ENCODE assay signal across 16 cellular contexts in the genomic region with DNA sequence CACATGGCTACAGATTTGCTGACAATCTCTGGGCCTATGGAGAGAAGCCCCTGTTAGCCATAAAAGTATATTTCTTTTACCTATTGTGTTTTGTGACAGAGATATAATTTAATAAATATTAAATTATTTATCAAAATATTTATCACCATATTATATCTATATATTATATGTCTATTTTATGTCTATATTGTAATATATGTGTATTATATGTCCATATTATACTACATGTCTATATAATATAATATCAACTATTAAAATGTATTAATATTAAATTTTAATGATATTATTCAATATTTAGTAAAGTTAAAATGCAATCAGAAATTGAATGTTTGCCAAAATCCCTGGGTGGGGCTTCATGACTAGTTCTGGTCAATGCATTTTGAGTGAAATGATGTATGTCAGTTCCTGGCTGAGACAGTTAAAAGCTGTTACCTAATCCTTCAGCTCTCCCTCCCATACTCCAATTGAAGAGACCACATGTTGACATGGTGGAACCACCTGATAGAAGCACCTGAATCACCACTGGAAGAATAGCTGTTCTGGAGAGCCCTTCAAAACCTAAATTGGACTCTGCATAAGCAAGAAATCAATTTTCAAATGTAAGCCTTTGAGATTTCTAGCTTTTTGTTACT.
A peak's percentile ranks its signal among the peaks of the same experiment; 100 is the strongest.
DNase-seq lines count a peak whose midpoint lies in the region; ATAC-seq and TF ChIP-seq lines count a peak whose summit lies in the region.
"Had no signal": no experiment of that assay in that cellular context is flagged by ENCODE, and none has a peak within 500 bp of the region (broad histone marks: within the 10 kb centered on the region; RNA-seq: fewer than 3 reads in every experiment).

No MANE protein-coding gene starts in this region.

- POLR2A ChIA-PET in PC-3 (lab: Charles Lee; ENCODE audit: unreplicated experiment): no interaction called here

- H3K27ac ChIP-seq in PC-3 (ENCODE audit: low read length) (no peak overlapping the region), esophagus squamous epithelium (peak overlapping the region in 3 of 4 donors; percentile 78 to 85 (median 84)), gastrocnemius medialis (peak overlapping the region; percentile 32 to 61 (median 49))
- H3K27ac ChIP-seq: PC-9, SK-N-MC, spleen had no signal

- no peaks in the 10 kb centered on the region for H3K27me3 Mint-ChIP-seq in progenitor cell of endocrine pancreas

- H3K9me3 ChIP-seq in PC-3 (ENCODE audit: low read length) (no peaks in the 10 kb centered on the region), esophagus squamous epithelium (no peaks in the 10 kb centered on the region), gastrocnemius medialis (no peaks in the 10 kb centered on the region)
- H3K9me3 ChIP-seq: suprapubic skin had no signal

- CTCF ChIA-PET in PC-3 (lab: Charles Lee): no interaction called here

- H3K4me1 ChIP-seq in PC-3 (ENCODE audit: insufficient read depth, low read length) (no peaks in the 10 kb centered on the region), esophagus squamous epithelium (peaks cover 6 to 27% (median 10%) of the 10 kb centered on the region in 3 donors), gastrocnemius medialis (no peaks in the 10 kb centered on the region)
- H3K4me1 ChIP-seq: spleen had no signal

- no TSS peak for BruUV-seq in PC-3 (replicated peaks; lab: Mats Ljungman, UMichigan)

- intact Hi-C loops in PC-3 (cut with micrococcal nuclease): no loop called here
- intact Hi-C loops in esophagus squamous epithelium (cut with DNase I): no loop called here
- intact Hi-C loops in gastrocnemius medialis (cut with DNase I; ENCODE audit: low total_unique reads): no loop called here

- H3K36me3 Mint-ChIP-seq in progenitor cell of endocrine pancreas (ENCODE audit: insufficient read depth): no peaks in the 10 kb centered on the region

- H3K79me2 ChIP-seq in PC-3 (ENCODE audit: low read length): no peaks in the 10 kb centered on the region

- DNase-seq in NCI-H128 (lab: John Stamatoyannopoulos, UW; ENCODE audit: unreplicated experiment) (peak; percentile 40), PC-3 (peak; percentile 20), esophagus squamous epithelium (lab: John Stamatoyannopoulos, UW) (no peak), gastrocnemius medialis (no peak), progenitor cell of endocrine pancreas (ENCODE audit: low spot score, unreplicated experiment) (no peak), dermis blood vessel endothelial cell (no peak)
- no peak for DNase-seq in activated CD8-positive, alpha-beta memory T cell treated with anti-CD3 and anti-CD28 coated beads for 24 hours
- DNase-seq: NCI-H2081, NCI-H69, PC-9, spleen, T-helper 9 cell had no signal

- H3K9me2 ChIP-seq in PC-3 (replicated peaks; ENCODE audit: low read length): no peaks in the 10 kb centered on the region

- H3K9ac ChIP-seq in PC-3 (ENCODE audit: low read length): no peak overlapping the region

- H3K36me3 ChIP-seq in PC-3 (ENCODE audit: low read depth, low read length) (no peaks in the 10 kb centered on the region), esophagus squamous epithelium (no peaks in the 10 kb centered on the region), gastrocnemius medialis (no peaks in the 10 kb centered on the region)
- H3K36me3 ChIP-seq: spleen, suprapubic skin had no signal

- no peaks in the 10 kb centered on the region for H3K27me3 ChIP-seq in PC-3 (ENCODE audit: low read length)
- H3K27me3 ChIP-seq in esophagus squamous epithelium: no peaks in the 10 kb centered on the region
- H3K27me3 ChIP-seq in gastrocnemius medialis: no peaks in the 10 kb centered on the region
- H3K27me3 ChIP-seq: spleen, suprapubic skin had no signal

- no peak overlapping the region for H3K4me3 Mint-ChIP-seq in progenitor cell of endocrine pancreas (ENCODE audit: low read depth)

- H2AFZ ChIP-seq in PC-3 (ENCODE audit: low read length): no peak overlapping the region
- H2AFZ ChIP-seq: PC-9 had no signal

- no peaks in the 10 kb centered on the region for H3K9me3 Mint-ChIP-seq in progenitor cell of endocrine pancreas (ENCODE audit: low read depth)

- peaks cover 5% of the 10 kb centered on the region for H3K4me1 Mint-ChIP-seq in progenitor cell of endocrine pancreas (ENCODE audit: low read depth)

- in situ Hi-C loops in gastrocnemius medialis (cut with MboI; ENCODE audit: low sequenced_read_pairs in 4 of 4): no loop called here

- TF ChIP-seq CTCF in PC-3 (conservative IDR thresholded peaks at IDR 0.05; ENCODE audit: low read depth, low read length) (no peak), esophagus squamous epithelium (IDR thresholded peaks at IDR 0.05) (no peak), gastrocnemius medialis (IDR thresholded peaks at IDR 0.05 in 4 of 5, conservative IDR thresholded peaks at IDR 0.05 in 1 of 5) (no peak), progenitor cell of endocrine pancreas (IDR thresholded peaks at IDR 0.05; ENCODE audit: unreplicated experiment) (no peak)

- no peak overlapping the region for H3K27ac Mint-ChIP-seq in progenitor cell of endocrine pancreas

- no peak overlapping the region for H3K4me2 ChIP-seq in PC-3 (ENCODE audit: low read length)
- H3K4me2 ChIP-seq: PC-9 had no signal

- H4K20me1 ChIP-seq in PC-3 (ENCODE audit: low read length): no peaks in the 10 kb centered on the region

- no peaks in the 10 kb centered on the region for H3F3A ChIP-seq in PC-3 (ENCODE audit: low read length, unreplicated experiment)

- no peak overlapping the region for H3K4me3 ChIP-seq in PC-3 (ENCODE audit: low read length)
- H3K4me3 ChIP-seq in esophagus squamous epithelium: no peak overlapping the region
- no peak overlapping the region for H3K4me3 ChIP-seq in gastrocnemius medialis
- H3K4me3 ChIP-seq: PC-9, SK-N-MC, spleen, suprapubic skin had no signal

- no peak for ATAC-seq in PC-3
- no peak for ATAC-seq in gastrocnemius medialis
- ATAC-seq in SK-N-SH treated with all-trans-retinoic acid at 6 μM for 48 hours: no peak
- ATAC-seq: activated CD4-positive, CD25-positive, alpha-beta regulatory T cell treated with anti-CD3 and anti-CD28 coated beads, Interleukin-2, amount 50 U/mL, for 24 hours had no signal

- TF ChIP-seq POLR2A in esophagus squamous epithelium (IDR thresholded peaks at IDR 0.05): no peak
- TF ChIP-seq POLR2A in gastrocnemius medialis (IDR thresholded peaks at IDR 0.05): no peak

TF ChIP-seq in SK-N-SH treated with all-trans-retinoic acid at 6 μM for 48 hours, 23 proteins besides CTCF, POLR2A, EP300 and RAD21:
- no peak for TF ChIP-seq POU6F1 (CRISPR knock-in tag; IDR thresholded peaks at IDR 0.05; ENCODE audit: borderline replicate concordance, low read depth)
- TF ChIP-seq, protein P1, sequence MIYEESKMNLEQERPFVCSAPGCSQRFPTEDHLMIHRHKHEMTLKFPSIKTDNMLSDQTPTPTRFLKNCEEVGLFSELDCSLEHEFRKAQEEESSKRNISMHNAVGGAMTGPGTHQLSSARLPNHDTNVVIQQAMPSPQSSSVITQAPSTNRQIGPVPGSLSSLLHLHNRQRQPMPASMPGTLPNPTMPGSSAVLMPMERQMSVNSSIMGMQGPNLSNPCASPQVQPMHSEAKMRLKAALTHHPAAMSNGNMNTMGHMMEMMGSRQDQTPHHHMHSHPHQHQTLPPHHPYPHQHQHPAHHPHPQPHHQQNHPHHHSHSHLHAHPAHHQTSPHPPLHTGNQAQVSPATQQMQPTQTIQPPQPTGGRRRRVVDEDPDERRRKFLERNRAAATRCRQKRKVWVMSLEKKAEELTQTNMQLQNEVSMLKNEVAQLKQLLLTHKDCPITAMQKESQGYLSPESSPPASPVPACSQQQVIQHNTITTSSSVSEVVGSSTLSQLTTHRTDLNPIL (CRISPR knock-in tag; IDR thresholded peaks at IDR 0.05; ENCODE audit: low read depth): no peak
- no peak for TF ChIP-seq ZFP30 (CRISPR knock-in tag; IDR thresholded peaks at IDR 0.05)
- TF ChIP-seq, protein P2, sequence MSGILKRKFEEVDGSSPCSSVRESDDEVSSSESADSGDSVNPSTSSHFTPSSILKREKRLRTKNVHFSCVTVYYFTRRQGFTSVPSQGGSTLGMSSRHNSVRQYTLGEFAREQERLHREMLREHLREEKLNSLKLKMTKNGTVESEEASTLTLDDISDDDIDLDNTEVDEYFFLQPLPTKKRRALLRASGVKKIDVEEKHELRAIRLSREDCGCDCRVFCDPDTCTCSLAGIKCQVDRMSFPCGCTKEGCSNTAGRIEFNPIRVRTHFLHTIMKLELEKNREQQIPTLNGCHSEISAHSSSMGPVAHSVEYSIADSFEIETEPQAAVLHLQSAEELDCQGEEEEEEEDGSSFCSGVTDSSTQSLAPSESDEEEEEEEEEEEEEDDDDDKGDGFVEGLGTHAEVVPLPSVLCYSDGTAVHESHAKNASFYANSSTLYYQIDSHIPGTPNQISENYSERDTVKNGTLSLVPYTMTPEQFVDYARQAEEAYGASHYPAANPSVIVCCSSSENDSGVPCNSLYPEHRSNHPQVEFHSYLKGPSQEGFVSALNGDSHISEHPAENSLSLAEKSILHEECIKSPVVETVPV (CRISPR knock-in tag; IDR thresholded peaks at IDR 0.05): no peak
- TF ChIP-seq GLIS3 (CRISPR knock-in tag; IDR thresholded peaks at IDR 0.05): no peak
- no peak for TF ChIP-seq RARB (CRISPR knock-in tag; IDR thresholded peaks at IDR 0.05)
- TF ChIP-seq ZC3H10 (CRISPR knock-in tag; IDR thresholded peaks at IDR 0.05): no peak
- no peak for TF ChIP-seq PPARA (CRISPR knock-in tag; IDR thresholded peaks at IDR 0.05; ENCODE audit: borderline replicate concordance)
- TF ChIP-seq OSR1 (CRISPR knock-in tag; IDR thresholded peaks at IDR 0.05): no peak
- TF ChIP-seq ZNF565 (CRISPR knock-in tag; conservative IDR thresholded peaks at IDR 0.05; ENCODE audit: low read depth): no peak
- no peak for TF ChIP-seq ESRRG (CRISPR knock-in tag; IDR thresholded peaks at IDR 0.05)
- TF ChIP-seq TOX (CRISPR knock-in tag; IDR thresholded peaks at IDR 0.05; ENCODE audit: borderline replicate concordance): no peak

Comparison
In these comparisons a context has a peak if more than half of its experiments do, and no peak if none do; other contexts are left out.
1. DNase-seq: peak in NCI-H128 (single experiment) and PC-3 (single experiment); none in esophagus squamous epithelium (single experiment), gastrocnemius medialis (0 of 2), progenitor cell of endocrine pancreas (single experiment), activated CD8-positive, alpha-beta memory T cell treated with anti-CD3 and anti-CD28 coated beads for 24 hours (single experiment) and dermis blood vessel endothelial cell (single experiment).